ENCODE assay signal across 1 cellular context in genomic region chr17:66855204-66855603, GRCh38.
TF ChIP-seq lines count a peak whose summit lies in the region.

No MANE protein-coding gene starts in this region.

TF ChIP-seq in HCT116, 20 proteins besides CTCF, POLR2A, EP300 and RAD21:
- TF ChIP-seq ZBTB33 (IDR thresholded peaks at IDR 0.05; ENCODE audit: extremely low read depth, insufficient replicate concordance, low read length) (no peak), CEBPB (IDR thresholded peaks at IDR 0.05; ENCODE audit: low read depth) (no peak), ZNF274 (IDR thresholded peaks at IDR 0.05; ENCODE audit: low read depth, low read length) (no peak), JUND (IDR thresholded peaks at IDR 0.05) (no peak), EZH2phosphoT487 (IDR thresholded peaks at IDR 0.05; ENCODE audit: borderline replicate concordance) (no peak), YY1 (IDR thresholded peaks at IDR 0.05; ENCODE audit: extremely low read depth, insufficient replicate concordance, low read depth, low read length) (no peak), TCF7L2 (IDR thresholded peaks at IDR 0.05; ENCODE audit: borderline replicate concordance, extremely low read depth, insufficient read depth, insufficient read length) (no peak), ATF3 (IDR thresholded peaks at IDR 0.05) (no peak), POLR2AphosphoS5 (IDR thresholded peaks at IDR 0.05; ENCODE audit: low read depth, low read length) (no peak), SIN3A (IDR thresholded peaks at IDR 0.05; ENCODE audit: low read depth) (no peak)
